ENCODE assay signal across 10 cellular contexts in the genomic region with DNA sequence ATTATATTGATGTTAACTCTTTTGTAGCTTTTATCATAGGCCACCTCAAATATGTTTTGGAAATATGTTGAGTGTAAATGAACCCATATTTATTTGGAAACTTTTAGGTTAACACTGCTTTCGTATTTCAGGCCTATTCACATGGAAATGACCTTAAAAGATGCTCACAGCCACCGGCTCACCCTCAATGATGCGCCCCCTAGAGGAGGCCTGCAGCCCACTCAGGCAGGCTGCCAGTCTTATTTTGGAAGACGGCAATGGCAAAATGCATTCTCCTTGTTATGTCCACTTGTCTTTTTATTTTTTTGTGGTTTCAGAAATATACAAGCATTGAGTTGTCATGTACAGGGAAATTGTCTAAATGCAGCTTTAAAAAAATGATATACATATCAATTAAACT.
A peak's percentile ranks its signal among the peaks of the same experiment; 100 is the strongest.
DNase-seq lines count a peak whose midpoint lies in the region; TF ChIP-seq lines count a peak whose summit lies in the region.
"Had no signal": no experiment of that assay in that cellular context is flagged by ENCODE, and none has a peak within 500 bp of the region (broad histone marks: within the 10 kb centered on the region; RNA-seq: fewer than 3 reads in every experiment).

No MANE protein-coding gene starts in this region.

- POLR2A ChIA-PET in MCF 10A (lab: Yijun Ruan, JAX), result interaction anchor here (1.2 kb wide), 1 partner anchor 11 kb away, joined by 5 read pairs; no protein-coding TSS in a partner anchor

- no peaks in the 10 kb centered on the region for H3F3A ChIP-seq in Loucy (ENCODE audit: low read depth)

- no peaks in the 10 kb centered on the region for H3K36me3 Mint-ChIP-seq in MCF 10A (ENCODE audit: insufficient read depth, unreplicated experiment)
- H3K36me3 Mint-ChIP-seq: activated naive CD8-positive, alpha-beta T cell treated with anti-CD3 and anti-CD28 coated beads, Interleukin-2, amount 10 ng/mL, durations not matched to agents 7 days and 5 days; CD8-positive, alpha-beta T cell had no signal

- H4K20me1 ChIP-seq in mammary epithelial cell (ENCODE audit: insufficient read depth, low read length) (no peaks in the 10 kb centered on the region), Loucy (ENCODE audit: insufficient read depth, low read length, poor library complexity, severe bottlenecking) (no peaks in the 10 kb centered on the region)

- no peak overlapping the region for H3K9ac ChIP-seq in mammary epithelial cell (ENCODE audit: insufficient read depth, low read length)
- no peak overlapping the region for H3K9ac ChIP-seq in Loucy (ENCODE audit: low read depth, low read length, poor library complexity, severe bottlenecking)

- H3K27ac Mint-ChIP-seq in MCF 10A (ENCODE audit: low read depth, unreplicated experiment), result no peak overlapping the region
- H3K27ac Mint-ChIP-seq: activated naive CD8-positive, alpha-beta T cell treated with anti-CD3 and anti-CD28 coated beads, Interleukin-2, amount 10 ng/mL, durations not matched to agents 7 days and 5 days; CD8-positive, alpha-beta T cell had no signal

- H2AFZ ChIP-seq in mammary epithelial cell (ENCODE audit: low read depth, low read length), result no peak overlapping the region
- H2AFZ ChIP-seq in Loucy (ENCODE audit: low read length), result no peak overlapping the region

- 59% methylated on average over 4 of the region's 4 CpGs for WGBS in mammary epithelial cell (ENCODE audit: low coverage, missing lambda C conversion rate)
- 28 to 42% methylated on average over 4 of the region's 4 CpGs for whole genome bisulfite sequencing in testis, 2 donors

- no peaks in the 10 kb centered on the region for H3K79me2 ChIP-seq in mammary epithelial cell (ENCODE audit: insufficient read depth, low read length)
- H3K79me2 ChIP-seq in Loucy (ENCODE audit: insufficient read depth, low read length), result no peaks in the 10 kb centered on the region

- no peaks in the 10 kb centered on the region for H3K27me3 Mint-ChIP-seq in MCF 10A (ENCODE audit: insufficient read depth, unreplicated experiment)
- H3K27me3 Mint-ChIP-seq: activated naive CD8-positive, alpha-beta T cell treated with anti-CD3 and anti-CD28 coated beads, Interleukin-2, amount 10 ng/mL, durations not matched to agents 7 days and 5 days had no signal

- DNase-seq in MCF 10A (ENCODE audit: unreplicated experiment), result peak; percentile 13
- no peak for DNase-seq in mammary epithelial cell
- peak; percentile 7 for DNase-seq in dermis blood vessel endothelial cell
- peak; percentile 50 for DNase-seq in testis
- DNase-seq in nucleus accumbens (lab: John Stamatoyannopoulos, UW), result no peak
- no peak for DNase-seq in stimulated activated CD4-positive, alpha-beta T cell treated with anti-CD3 and anti-CD28 coated beads, Interleukin-4, amount 100 ng/mL, for 1 hour
- no peak for DNase-seq in NCI-H345 (lab: John Stamatoyannopoulos, UW)
- DNase-seq: activated naive CD8-positive, alpha-beta T cell treated with anti-CD3 and anti-CD28 coated beads, Interleukin-2, amount 10 ng/mL, durations not matched to agents 7 days and 5 days; CD8-positive, alpha-beta T cell had no signal

- TF ChIP-seq POLR2A in testis (IDR thresholded peaks at IDR 0.05), result no peak

- dilution Hi-C loops in mammary epithelial cell (cut with HindIII; ENCODE audit: low sequenced_read_pairs), result no loop called here

- H3K9me3 Mint-ChIP-seq in MCF 10A (ENCODE audit: unreplicated experiment), result no peaks in the 10 kb centered on the region

- intact Hi-C loops in MCF 10A (cut with micrococcal nuclease), result no loop called here
- intact Hi-C loops in mammary epithelial cell (cut with micrococcal nuclease), result no loop called here
- intact Hi-C loops in testis (cut with DNase I; ENCODE audit: low total_unique reads), result no loop called here

- H3K36me3 ChIP-seq in mammary epithelial cell (ENCODE audit: insufficient read depth, low read length), result no peaks in the 10 kb centered on the region
- no peaks in the 10 kb centered on the region for H3K36me3 ChIP-seq in Loucy (ENCODE audit: insufficient read depth, low read length)
- H3K36me3 ChIP-seq in testis (ENCODE audit: low read depth, missing control alignments), result no peaks in the 10 kb centered on the region

- H3K4me1 ChIP-seq in mammary epithelial cell (ENCODE audit: insufficient read depth, low read length), result no peaks in the 10 kb centered on the region
- H3K4me1 ChIP-seq in Loucy (ENCODE audit: insufficient read depth, low read length, poor library complexity, severe bottlenecking), result no peaks in the 10 kb centered on the region
- no peaks in the 10 kb centered on the region for H3K4me1 ChIP-seq in testis

- H3K4me3 Mint-ChIP-seq in MCF 10A (ENCODE audit: unreplicated experiment), result no peak overlapping the region
- H3K4me3 Mint-ChIP-seq: activated naive CD8-positive, alpha-beta T cell treated with anti-CD3 and anti-CD28 coated beads, Interleukin-2, amount 10 ng/mL, durations not matched to agents 7 days and 5 days; CD8-positive, alpha-beta T cell had no signal

- no peak overlapping the region for H3K4me3 ChIP-seq in mammary epithelial cell (replicated peaks in 1 of 3; ENCODE audit: insufficient read depth in 1 of 3, low read depth in 2 of 3, low read length in 3 of 3)
- no peak overlapping the region for H3K4me3 ChIP-seq in Loucy (ENCODE audit: low read length, poor library complexity, severe bottlenecking)
- H3K4me3 ChIP-seq in testis, result no peak overlapping the region

- H3K27ac ChIP-seq in mammary epithelial cell (ENCODE audit: insufficient read depth, low read depth, low read length) (no peak overlapping the region), testis (no peak overlapping the region)

- H3K27me3 ChIP-seq in mammary epithelial cell (ENCODE audit: insufficient read depth, low read length) (no peaks in the 10 kb centered on the region), Loucy (ENCODE audit: insufficient read depth, low read length, poor library complexity, severe bottlenecking) (no peaks in the 10 kb centered on the region), testis (no peaks in the 10 kb centered on the region)

- H3K9me3 ChIP-seq in mammary epithelial cell (replicated peaks; ENCODE audit: insufficient read depth, low read length) (no peaks in the 10 kb centered on the region), Loucy (ENCODE audit: insufficient read depth, low read depth, low read length) (no peaks in the 10 kb centered on the region), testis (no peaks in the 10 kb centered on the region)

- in situ Hi-C loops in mammary epithelial cell (cut with MboI; ENCODE audit: low sequenced_read_pairs in 2 of 2), result no loop called here

- CTCF ChIA-PET in MCF 10A (lab: Yijun Ruan, JAX), result interaction anchor here (0.6 to 2.5 kb wide), 3 partner anchors 9 to 16 kb away, joined by 3 to 4 read pairs (median 3); no protein-coding TSS in a partner anchor
- CTCF ChIA-PET in mammary epithelial cell (lab: Charles Lee; ENCODE audit: low non-redundant PET), result no interaction called here

- peaks cover 10% of the 10 kb centered on the region for H3K4me1 Mint-ChIP-seq in MCF 10A (ENCODE audit: insufficient read depth, unreplicated experiment)
- H3K4me1 Mint-ChIP-seq: activated naive CD8-positive, alpha-beta T cell treated with anti-CD3 and anti-CD28 coated beads, Interleukin-2, amount 10 ng/mL, durations not matched to agents 7 days and 5 days had no signal

- no peak overlapping the region for H3K4me2 ChIP-seq in mammary epithelial cell (ENCODE audit: insufficient read depth, low read depth, low read length)
- no peak overlapping the region for H3K4me2 ChIP-seq in Loucy (ENCODE audit: low read depth, low read length, poor library complexity, severe bottlenecking)

- no peaks in the 10 kb centered on the region for H3K9me2 ChIP-seq in Loucy (replicated peaks; ENCODE audit: low read depth, low read length)

- BruUV-seq in MCF 10A (replicated peaks; lab: Mats Ljungman, UMichigan) (no TSS peak), mammary epithelial cell (replicated peaks; lab: Mats Ljungman, UMichigan) (no TSS peak)

- TF ChIP-seq CTCF in MCF 10A (IDR thresholded peaks at IDR 0.05; ENCODE audit: unreplicated experiment) (peak; percentile 22), mammary epithelial cell (conservative IDR thresholded peaks at IDR 0.05 in 1 of 2, IDR thresholded peaks at IDR 0.05 in 1 of 2; ENCODE audit: extremely low read depth in 1 of 2, insufficient read depth in 1 of 2, low read depth in 1 of 2, low read length in 2 of 2) (peak in 1 of 2 donors; percentile 43), Loucy (conservative IDR thresholded peaks at IDR 0.05; ENCODE audit: low read length) (peak; percentile 64), testis (IDR thresholded peaks at IDR 0.05) (peak in 1 of 3 experiments; percentile 57)

Comparison
In these comparisons a context has a peak if more than half of its experiments do, and no peak if none do; other contexts are left out.
1. DNase-seq: peak in MCF 10A (single experiment), dermis blood vessel endothelial cell (single experiment) and testis (single experiment); none in mammary epithelial cell (single experiment), nucleus accumbens (0 of 56), stimulated activated CD4-positive, alpha-beta T cell treated with anti-CD3 and anti-CD28 coated beads, Interleukin-4, amount 100 ng/mL, for 1 hour (single experiment) and NCI-H345 (single experiment).